ENCODE assay signal across 17 cellular contexts in genomic region chr21:25323356-25323949, GRCh38.
"Had no signal": no experiment of that assay in that cellular context is flagged by ENCODE, and none has a peak within 500 bp of the region (broad histone marks: within the 10 kb centered on the region; RNA-seq: fewer than 3 reads in every experiment).

No MANE protein-coding gene starts in this region.

- H3K27me3 Mint-ChIP-seq: central memory CD8-positive, alpha-beta T cell; naive B cell had no signal

- H3K9me3 ChIP-seq: body of pancreas, heart left ventricle, ovary, upper lobe of left lung had no signal

- H3K4me1 Mint-ChIP-seq: activated CD4-positive, alpha-beta T cell treated with anti-CD3 and anti-CD28 coated beads, Interleukin-2, amount 10 ng/mL, durations not matched to agents 7 days and 5 days; central memory CD8-positive, alpha-beta T cell; immature natural killer cell; naive B cell; stimulated activated naive CD8-positive, alpha-beta T cell treated with anti-CD3 and anti-CD28 coated beads, Interleukin-15, amount 100 ng/mL, for 72 hours had no signal

- ATAC-seq: activated T-cell treated with anti-CD3 and anti-CD28 coated beads, Interleukin-2, amount 50 U/mL, for 72 hours; body of pancreas; heart left ventricle; sciatic nerve; stimulated activated naive CD8-positive, alpha-beta T cell treated with anti-CD3 and anti-CD28 coated beads, Interleukin-15, amount 100 ng/mL, for 72 hours had no signal

- H3K27ac Mint-ChIP-seq: activated CD4-positive, alpha-beta T cell treated with anti-CD3 and anti-CD28 coated beads, Interleukin-2, amount 10 ng/mL, durations not matched to agents 7 days and 5 days; activated naive CD8-positive, alpha-beta T cell; activated T-cell treated with anti-CD3 and anti-CD28 coated beads, Interleukin-2, amount 50 U/mL, for 72 hours; immature natural killer cell; stimulated activated naive CD8-positive, alpha-beta T cell treated with anti-CD3 and anti-CD28 coated beads, Interleukin-15, amount 100 ng/mL, for 72 hours had no signal

- H3K4me3 Mint-ChIP-seq: activated CD4-positive, alpha-beta T cell treated with anti-CD3 and anti-CD28 coated beads, Interleukin-2, amount 10 ng/mL, durations not matched to agents 7 days and 5 days; activated naive CD8-positive, alpha-beta T cell; activated T-cell treated with anti-CD3 and anti-CD28 coated beads, Interleukin-2, amount 50 U/mL, for 72 hours; central memory CD8-positive, alpha-beta T cell; immature natural killer cell; naive B cell; stimulated activated naive CD8-positive, alpha-beta T cell treated with anti-CD3 and anti-CD28 coated beads, Interleukin-15, amount 100 ng/mL, for 72 hours had no signal

- DNase-seq: activated CD4-positive, alpha-beta T cell treated with anti-CD3 and anti-CD28 coated beads, Interleukin-2, amount 10 ng/mL, durations not matched to agents 7 days and 5 days; activated CD8-positive, alpha-beta memory T cell treated with anti-CD3 and anti-CD28 coated beads, Interleukin-2, amount 50 U/mL, for 48 hours; activated gamma-delta T cell treated with Interleukin-2 at 50 U/mL for 16 hours; activated T-cell treated with anti-CD3 and anti-CD28 coated beads, Interleukin-2, amount 50 U/mL, for 72 hours; amygdala; body of pancreas; effector CD8-positive, alpha-beta T cell; heart left ventricle; immature natural killer cell; naive B cell; ovary; stimulated activated CD4-positive, alpha-beta T cell treated with anti-CD3 and anti-CD28 coated beads, Interleukin-1b, Interleukin-23, amount 100 ng/mL, for 48 hours; stimulated activated naive CD8-positive, alpha-beta T cell treated with anti-CD3 and anti-CD28 coated beads, Interleukin-15, amount 100 ng/mL, for 72 hours; upper lobe of left lung had no signal

- H3K4me3 ChIP-seq: body of pancreas, heart left ventricle, ovary, upper lobe of left lung had no signal

- H3K9me3 Mint-ChIP-seq: activated CD4-positive, alpha-beta T cell treated with anti-CD3 and anti-CD28 coated beads, Interleukin-2, amount 10 ng/mL, durations not matched to agents 7 days and 5 days; activated T-cell treated with anti-CD3 and anti-CD28 coated beads, Interleukin-2, amount 50 U/mL, for 72 hours; central memory CD8-positive, alpha-beta T cell; naive B cell; stimulated activated naive CD8-positive, alpha-beta T cell treated with anti-CD3 and anti-CD28 coated beads, Interleukin-15, amount 100 ng/mL, for 72 hours had no signal

- H3K4me1 ChIP-seq: body of pancreas, heart left ventricle, upper lobe of left lung had no signal

- H3K36me3 ChIP-seq: heart left ventricle, ovary, upper lobe of left lung had no signal

- H3K27ac ChIP-seq: body of pancreas, heart left ventricle, ovary, upper lobe of left lung had no signal

- H3K27me3 ChIP-seq: body of pancreas, heart left ventricle, ovary, upper lobe of left lung had no signal

- H3K36me3 Mint-ChIP-seq: activated naive CD8-positive, alpha-beta T cell; naive B cell had no signal
